9 cellular contexts compared by ENCODE assay signal in genomic region chr20:18312723-18313122, GRCh38.
"Had no signal": no experiment of that assay in that cellular context is flagged by ENCODE, and none has a peak within 500 bp of the region (broad histone marks: within the 10 kb centered on the region; RNA-seq: fewer than 3 reads in every experiment).

No MANE protein-coding gene starts in this region.

- H3K4me1 Mint-ChIP-seq: GM23338, IgD-negative memory B cell had no signal

- H3K4me3 Mint-ChIP-seq: GM23338, HFFc6, IgD-negative memory B cell had no signal

- H3K9me3 ChIP-seq: HAP-1 had no signal

- H2AFZ ChIP-seq: GM23338 had no signal

- H3K4me3 ChIP-seq: GM23338, HAP-1 had no signal

- H3K27ac Mint-ChIP-seq: GM23338, HFFc6, IgD-negative memory B cell had no signal

- H3K4me1 ChIP-seq: HAP-1 had no signal

- ATAC-seq: GM23338, HCT116 had no signal

- H3K27me3 Mint-ChIP-seq: IgD-negative memory B cell had no signal

- H3K9ac ChIP-seq: KMS-11 had no signal

- H3K9me3 Mint-ChIP-seq: GM23338, HFFc6, IgD-negative memory B cell had no signal

- H3K27ac ChIP-seq: KMS-11 had no signal

- H3K4me2 ChIP-seq: GM23338, KMS-11 had no signal

- FAIRE-seq: HTR-8/SVneo had no signal

- DNase-seq: H7, HFFc6, KBM-7 had no signal
